In genomic region chr4:185583813-185584212, GRCh38 we compare ENCODE assay signal across 1 cellular context.
TF ChIP-seq lines count a peak whose summit lies in the region.

No MANE protein-coding gene starts in this region.

TF ChIP-seq in HepG2, 621 proteins besides CTCF, POLR2A, EP300 and RAD21 (continued from another document):
- TF ChIP-seq LBX2 (CRISPR knock-in tag; IDR thresholded peaks at IDR 0.05; ENCODE audit: borderline replicate concordance) (no peak), ZNF234 (CRISPR knock-in tag; conservative IDR thresholded peaks at IDR 0.05) (no peak), HOXA9 (CRISPR knock-in tag; IDR thresholded peaks at IDR 0.05; ENCODE audit: borderline replicate concordance) (no peak), SUZ12 (IDR thresholded peaks at IDR 0.05; ENCODE audit: low read depth, low read length) (no peak), SMC3 (IDR thresholded peaks at IDR 0.05; ENCODE audit: low read length) (no peak), ZSCAN9 (CRISPR knock-in tag; IDR thresholded peaks at IDR 0.05; ENCODE audit: borderline replicate concordance) (no peak), HNRNPH1 (optimal IDR thresholded peaks at IDR 0.05; ENCODE audit: low read depth, low read length) (no peak), MLX (CRISPR knock-in tag; IDR thresholded peaks at IDR 0.05) (no peak), CREM (IDR thresholded peaks at IDR 0.05) (no peak), CREM (CRISPR knock-in tag; IDR thresholded peaks at IDR 0.05) (no peak), THAP9 (CRISPR knock-in tag; IDR thresholded peaks at IDR 0.05; ENCODE audit: borderline replicate concordance) (no peak), ZNF691 (CRISPR knock-in tag; IDR thresholded peaks at IDR 0.05; ENCODE audit: borderline replicate concordance, low read depth) (no peak)
TF ChIP-seq in HepG2: peak in this region for 0.
